In genomic region chr2:86808315-86809161, GRCh38 we compare ENCODE assay signal across 1 cellular context.
TF ChIP-seq lines count a peak whose summit lies in the region.

No MANE protein-coding gene starts in this region.

TF ChIP-seq in HEK293, 187 proteins besides CTCF, POLR2A, EP300 and RAD21 (continued from another document):
- TF ChIP-seq PRDM10 (tag by site-specific recombination; IDR thresholded peaks at IDR 0.05) (peak; percentile 46; the same call in 1 of the 2 replicates), ZNF558 (tag by site-specific recombination; IDR thresholded peaks at IDR 0.05) (peak; percentile 45; the same call in 1 of the 2 replicates), MZF1 (tag by site-specific recombination; IDR thresholded peaks at IDR 0.05; ENCODE audit: borderline replicate concordance) (peak; percentile 77), ZNF548 (tag by site-specific recombination; IDR thresholded peaks at IDR 0.05) (peak; percentile 5; the same call in 1 of the 2 replicates), ZBTB44 (tag by site-specific recombination; IDR thresholded peaks at IDR 0.05) (no peak), ZNF239 (tag by site-specific recombination; IDR thresholded peaks at IDR 0.05) (no peak), ZNF529 (tag by site-specific recombination; IDR thresholded peaks at IDR 0.05; ENCODE audit: insufficient replicate concordance) (no peak), ZBTB20 (tag by site-specific recombination; IDR thresholded peaks at IDR 0.05) (peak; percentile 77), ZSCAN30 (tag by site-specific recombination; IDR thresholded peaks at IDR 0.05) (peak; percentile 45; the same call in 1 of the 2 replicates), ZSCAN4 (tag by site-specific recombination; IDR thresholded peaks at IDR 0.05) (no peak), ZNF677 (tag by site-specific recombination; IDR thresholded peaks at IDR 0.05) (no peak), YY1 (tag by site-specific recombination; IDR thresholded peaks at IDR 0.05) (no peak), ZFHX2 (tag by site-specific recombination; conservative IDR thresholded peaks at IDR 0.05) (no peak; the same call in 1 of the 2 replicates), ZBTB1 (tag by site-specific recombination; IDR thresholded peaks at IDR 0.05) (no peak), ZNF555 (tag by site-specific recombination; conservative IDR thresholded peaks at IDR 0.05) (no peak), ZNF274 (IDR thresholded peaks at IDR 0.05; ENCODE audit: low read length) (no peak), ZNF274 (tag by site-specific recombination; IDR thresholded peaks at IDR 0.05; ENCODE audit: borderline replicate concordance) (no peak), ZNF157 (tag by site-specific recombination; IDR thresholded peaks at IDR 0.05) (no peak), EGR2 (tag by site-specific recombination; IDR thresholded peaks at IDR 0.05; ENCODE audit: low read depth) (no peak), ZNF473 (tag by site-specific recombination; IDR thresholded peaks at IDR 0.05) (0 out of 2 replicates have a peak, but pooled peaks have one; percentile 20), ZNF776 (tag by site-specific recombination; IDR thresholded peaks at IDR 0.05; ENCODE audit: borderline replicate concordance) (no peak), ZNF747 (tag by site-specific recombination; IDR thresholded peaks at IDR 0.05) (no peak), ZNF530 (tag by site-specific recombination; IDR thresholded peaks at IDR 0.05; ENCODE audit: low read depth) (no peak), ZNF561 (tag by site-specific recombination; IDR thresholded peaks at IDR 0.05; ENCODE audit: borderline replicate concordance) (peak; percentile 72; the same call in 1 of the 2 replicates), KLF9 (tag by site-specific recombination; IDR thresholded peaks at IDR 0.05; ENCODE audit: low read depth) (peak; percentile 12; the same call in 1 of the 2 replicates), ZNF280D (tag by site-specific recombination; IDR thresholded peaks at IDR 0.05) (0 out of 2 replicates have a peak, but pooled peaks have one; percentile 17), ZNF366 (tag by site-specific recombination; conservative IDR thresholded peaks at IDR 0.05) (0 out of 2 replicates have a peak, but pooled peaks have one; percentile 37), GFI1B (tag by site-specific recombination; IDR thresholded peaks at IDR 0.05) (no peak), ZNF10 (tag by site-specific recombination; IDR thresholded peaks at IDR 0.05) (peak; percentile 46; the same call in 1 of the 2 replicates), ZFP69B (tag by site-specific recombination; IDR thresholded peaks at IDR 0.05) (no peak), ZBTB11 (tag by site-specific recombination; conservative IDR thresholded peaks at IDR 0.05; ENCODE audit: low read depth) (0 out of 2 replicates have a peak, but pooled peaks have one; percentile 16), ZNF629 (tag by site-specific recombination; IDR thresholded peaks at IDR 0.05) (0 out of 2 replicates have a peak, but pooled peaks have one; percentile 18), ZBTB17 (tag by site-specific recombination; IDR thresholded peaks at IDR 0.05) (no peak)
TF ChIP-seq in HEK293: peak in this region for 37.
